In genomic region chr1:8051650-8052049, GRCh38 we compare ENCODE assay signal across 1 cellular context.
TF ChIP-seq lines count a peak whose summit lies in the region.

No MANE protein-coding gene starts in this region.

TF ChIP-seq in IMR-90, 13 proteins besides CTCF, POLR2A, EP300 and RAD21:
- TF ChIP-seq RFX5 (IDR thresholded peaks at IDR 0.05; ENCODE audit: low read depth, low read length) (no peak), BHLHE40 (IDR thresholded peaks at IDR 0.05; ENCODE audit: low read depth, low read length) (no peak), CEBPB (IDR thresholded peaks at IDR 0.05; ENCODE audit: low read depth, low read length) (no peak), MAFK (IDR thresholded peaks at IDR 0.05; ENCODE audit: low read depth, low read length) (no peak), SMC3 (IDR thresholded peaks at IDR 0.05; ENCODE audit: low read depth, low read length) (no peak), MXI1 (IDR thresholded peaks at IDR 0.05; ENCODE audit: borderline replicate concordance, low read depth, low read length) (no peak), ELK1 (IDR thresholded peaks at IDR 0.05; ENCODE audit: borderline replicate concordance, low read depth, low read length) (no peak), RCOR1 (IDR thresholded peaks at IDR 0.05; ENCODE audit: insufficient replicate concordance, low read length) (no peak)
